15 cellular contexts compared by ENCODE assay signal in genomic region chr3:184149770-184150169, GRCh38. TPM values are rescaled to one million over a fixed set of nuclear protein-coding genes. Genes with fewer than 3 reads are reported as not detected.
DNase-seq lines count a peak whose midpoint lies in the region; ATAC-seq, FAIRE-seq and TF ChIP-seq lines count a peak whose summit lies in the region.
"Not testable (repeated sequence)": the region's sequence is repeated elsewhere in the genome, so short reads cannot be mapped to it uniquely, and the experiment has no call there.
"Had no signal": no experiment of that assay in that cellular context is flagged by ENCODE, and none has a peak within 500 bp of the region (broad histone marks: within the 10 kb centered on the region; RNA-seq: fewer than 3 reads in every experiment).

No MANE protein-coding gene starts in this region.

- CTCF ChIA-PET in HCT116 (lab: Charles Lee): not testable (repeated sequence)

- not testable (repeated sequence) for FAIRE-seq in bronchial epithelial cell (lab: Jason Lieb, UNC)

- H3K27ac ChIP-seq in HCT116 (ENCODE audit: low read depth, low read length); OCI-LY1 (ENCODE audit: low read depth, low read length, poor library complexity, severe bottlenecking); WERI-Rb-1; parathyroid adenoma: not testable (repeated sequence)

- not testable (repeated sequence) for H3K79me2 ChIP-seq in HCT116 (ENCODE audit: insufficient read depth, low read length); OCI-LY1 (ENCODE audit: insufficient read depth, low read length); parathyroid adenoma

- POLR2A ChIA-PET in HCT116 (lab: Charles Lee): interaction anchor here (1.0 kb wide), 1 partner anchor 15 kb away, joined by 3 read pairs; the partner anchor contains the start of gene EIF2B5

- not testable (repeated sequence) for H3K27me3 ChIP-seq in BE2C; HCT116 (ENCODE audit: insufficient read depth, low read length); OCI-LY1 (ENCODE audit: insufficient read depth, low read length); WERI-Rb-1 (ENCODE audit: insufficient read depth, low read depth, severe bottlenecking); bronchial epithelial cell (ENCODE audit: control insufficient read depth, insufficient read depth, low read length); parathyroid adenoma (ENCODE audit: control insufficient read depth, insufficient read depth, low read length)

- not testable (repeated sequence) for H3K4me2 ChIP-seq in HCT116 (ENCODE audit: low read length); OCI-LY1 (ENCODE audit: low read length); parathyroid adenoma (ENCODE audit: low read length)

- TF ChIP-seq RAD21 in HCT116 (IDR thresholded peaks at IDR 0.05; ENCODE audit: low read depth): not testable (repeated sequence)

- BruUV-seq in HCT116 (replicated peaks; lab: Mats Ljungman, UMichigan): not testable (repeated sequence)

- not testable (repeated sequence) for H3K4me3 ChIP-seq in BE2C (ENCODE audit: low read depth, low read length); HCT116 (replicated peaks in 1 of 2; ENCODE audit: low read depth in 1 of 2, low read length in 2 of 2); OCI-LY1 (ENCODE audit: low read depth, low read length, poor library complexity, severe bottlenecking); WERI-Rb-1 (ENCODE audit: low read depth, low read length); bronchial epithelial cell (ENCODE audit: low read depth, low read length); fibroblast of pulmonary artery (replicated peaks; ENCODE audit: low read depth, low read length); parathyroid adenoma (ENCODE audit: low read depth, low read length)

- ATAC-seq in HCT116: peak; percentile 57

- TF ChIP-seq CTCF in BE2C (IDR thresholded peaks at IDR 0.05; ENCODE audit: low read depth, low read length): peak; percentile 48
- TF ChIP-seq CTCF in HCT116 (IDR thresholded peaks at IDR 0.05 in 2 of 3, conservative IDR thresholded peaks at IDR 0.05 in 1 of 3; ENCODE audit: borderline replicate concordance in 1 of 3, insufficient read depth in 1 of 3, low read depth in 2 of 3, low read length in 2 of 3): peak; percentile 18 to 62 (median 23); a peak in 2 of 6 replicates
- TF ChIP-seq CTCF in OCI-LY1 (IDR thresholded peaks at IDR 0.05; ENCODE audit: low read length): peak; percentile 56
- TF ChIP-seq CTCF in WERI-Rb-1 (IDR thresholded peaks at IDR 0.05; ENCODE audit: low read depth, low read length): 0 out of 2 replicates have a peak, but pooled peaks have one; percentile 8
- peak; percentile 20 for TF ChIP-seq CTCF in bronchial epithelial cell (IDR thresholded peaks at IDR 0.05; ENCODE audit: insufficient read depth, low read length, severe bottlenecking)
- peak; percentile 33 for TF ChIP-seq CTCF in fibroblast of pulmonary artery (IDR thresholded peaks at IDR 0.05; ENCODE audit: low read length, missing control alignments)
- TF ChIP-seq CTCF in parathyroid adenoma (IDR thresholded peaks at IDR 0.05): not testable (repeated sequence)

- not testable (repeated sequence) for H3K4me1 ChIP-seq in BE2C, parathyroid adenoma
- H3K4me1 ChIP-seq in HCT116 (ENCODE audit: control insufficient read depth in 1 of 2, insufficient read depth in 2 of 2, low read length in 2 of 2): peaks cover 0 to 24% of the 10 kb centered on the region in 2 experiments; a peak in 2 of 4 replicates
- peaks cover 16% of the 10 kb centered on the region for H3K4me1 ChIP-seq in OCI-LY1 (ENCODE audit: insufficient read depth, low read length, severe bottlenecking)

- not testable (repeated sequence) for H3K9me3 ChIP-seq in BE2C; HCT116 (ENCODE audit: control insufficient read depth in 1 of 2, insufficient read depth in 1 of 2, low read depth in 1 of 2, low read length in 2 of 2); OCI-LY1 (ENCODE audit: low read length); WERI-Rb-1 (ENCODE audit: severe bottlenecking); parathyroid adenoma (ENCODE audit: control insufficient read depth, low read length)

- TF ChIP-seq POLR2A in HCT116 (IDR thresholded peaks at IDR 0.05; ENCODE audit: borderline replicate concordance, extremely low read depth, insufficient read depth, insufficient read length): not testable (repeated sequence)

- intact Hi-C loops in HCT116 (cut with micrococcal nuclease): loop anchor here (1.0 kb wide), 1 partner anchor 140 kb away; no protein-coding TSS in a partner anchor

- RAD21 ChIA-PET in HCT116 (lab: Charles Lee; ENCODE audit: low non-redundant PET in 1 of 2, low total read pairs in 2 of 2, uncharacterized antibody in 2 of 2, unreplicated experiment in 2 of 2): interaction anchor here in 1 of 2 experiments (0.6 to 0.8 kb wide), 2 partner anchors 122 to 387 kb away, joined by 4 read pairs; no protein-coding TSS in a partner anchor

- H3F3A ChIP-seq in OCI-LY1 (ENCODE audit: insufficient read depth, low read length): not testable (repeated sequence)

- DNase-seq in BE2C; HCT116 (ENCODE audit: low read depth, low spot score); WERI-Rb-1: not testable (repeated sequence)
- DNase-seq in bronchial epithelial cell (ENCODE audit: low read depth) (peak; percentile 12), fibroblast of pulmonary artery (ENCODE audit: low read depth) (peak; percentile 52), kidney glomerular epithelial cell (lab: John Stamatoyannopoulos, UW) (peak; percentile 28)

- not testable (repeated sequence) for H4K20me1 ChIP-seq in HCT116 (ENCODE audit: insufficient read depth); OCI-LY1 (ENCODE audit: insufficient read depth, low read length)

- not testable (repeated sequence) for H3K9ac ChIP-seq in HCT116 (ENCODE audit: low read length); OCI-LY1 (ENCODE audit: low read length); parathyroid adenoma

- H3K9me2 ChIP-seq in HCT116 (ENCODE audit: insufficient read depth); OCI-LY1 (ENCODE audit: low read depth, low read length): not testable (repeated sequence)

- not testable (repeated sequence) for H2AFZ ChIP-seq in HCT116 (ENCODE audit: low read depth, low read length, poor library complexity, severe bottlenecking); OCI-LY1 (ENCODE audit: low read length)
- H2AFZ ChIP-seq in parathyroid adenoma: peak overlapping the region; percentile 60

- peaks cover 21% of the 10 kb centered on the region for H3K36me3 ChIP-seq in BE2C
- H3K36me3 ChIP-seq in HCT116 (ENCODE audit: control insufficient read depth in 1 of 2, insufficient read depth in 2 of 2, low read length in 2 of 2); bronchial epithelial cell (ENCODE audit: control insufficient read depth, insufficient read depth, low read length); parathyroid adenoma (ENCODE audit: control insufficient read depth, insufficient read depth, low read length): not testable (repeated sequence)
- peaks cover 24% of the 10 kb centered on the region for H3K36me3 ChIP-seq in OCI-LY1 (ENCODE audit: insufficient read depth, low read length)
- peaks cover 22% of the 10 kb centered on the region for H3K36me3 ChIP-seq in WERI-Rb-1

RNA-seq across cellular contexts. Expression of gene DVL3, which starts 5.4 kb away (rescaled TPM):
- 210 TPM for polyA plus RNA-seq in BE2C (2012; ENCODE audit: insufficient read depth, insufficient read length, low read depth)
- 60.7 TPM for total RNA-seq in HCT116 (2021; ENCODE audit: unreplicated experiment)
- 47.4 and 54.3 TPM in 2 replicates for polyA plus RNA-seq in HCT116 (2012)
- total RNA-seq in bronchial epithelial cell: 22.6 and 30.2 TPM in 2 replicates

RNA-seq across cellular contexts. Expression of gene EIF2B5, which starts 14.6 kb away (rescaled TPM):
- 88.5 TPM for polyA plus RNA-seq in BE2C (2012; ENCODE audit: insufficient read depth, insufficient read length, low read depth)
- total RNA-seq in HCT116 (2021; ENCODE audit: unreplicated experiment) (50.3 TPM), bronchial epithelial cell (42.1 and 46.1 TPM in 2 replicates)
- 37.1 and 41.4 TPM in 2 replicates for polyA plus RNA-seq in HCT116 (2012)

RNA-seq across cellular contexts. Expression of gene AP2M1, which starts 24.9 kb away (rescaled TPM):
- 1,058 TPM for polyA plus RNA-seq in BE2C (2012; ENCODE audit: insufficient read depth, insufficient read length, low read depth)
- total RNA-seq in HCT116 (2021; ENCODE audit: unreplicated experiment) (353 TPM), bronchial epithelial cell (262 and 275 TPM in 2 replicates)
- polyA plus RNA-seq in HCT116 (2012): 469 and 537 TPM in 2 replicates

RNA-seq across cellular contexts. Expression of gene ABCF3, which starts 36.2 kb away (rescaled TPM):
- polyA plus RNA-seq in BE2C (2012; ENCODE audit: insufficient read depth, insufficient read length, low read depth): 162 TPM
- total RNA-seq in HCT116 (2021; ENCODE audit: unreplicated experiment): 74.6 TPM
- 59.5 and 63.4 TPM in 2 replicates for polyA plus RNA-seq in HCT116 (2012)
- total RNA-seq in bronchial epithelial cell: 40.0 and 54.2 TPM in 2 replicates

RNA-seq across cellular contexts. Expression of gene HTR3E, which starts 52.9 kb away (rescaled TPM):
- polyA plus RNA-seq in BE2C (2012; ENCODE audit: insufficient read depth, insufficient read length, low read depth): not detected
- total RNA-seq in HCT116 (2021; ENCODE audit: unreplicated experiment): not detected
- not detected in 2 replicates for polyA plus RNA-seq in HCT116 (2012)
- not detected in 2 replicates for total RNA-seq in bronchial epithelial cell
- total RNA-seq: CD8-positive, alpha-beta memory T cell; dorsolateral prefrontal cortex; endothelial cell of umbilical vein; gastroesophageal sphincter; lower lobe of right lung; mucosa of gallbladder; pulmonary artery endothelial cell had no signal
- polyA plus RNA-seq: CD8-positive, alpha-beta memory T cell; endothelial cell of umbilical vein had no signal
